In the genomic region with DNA sequence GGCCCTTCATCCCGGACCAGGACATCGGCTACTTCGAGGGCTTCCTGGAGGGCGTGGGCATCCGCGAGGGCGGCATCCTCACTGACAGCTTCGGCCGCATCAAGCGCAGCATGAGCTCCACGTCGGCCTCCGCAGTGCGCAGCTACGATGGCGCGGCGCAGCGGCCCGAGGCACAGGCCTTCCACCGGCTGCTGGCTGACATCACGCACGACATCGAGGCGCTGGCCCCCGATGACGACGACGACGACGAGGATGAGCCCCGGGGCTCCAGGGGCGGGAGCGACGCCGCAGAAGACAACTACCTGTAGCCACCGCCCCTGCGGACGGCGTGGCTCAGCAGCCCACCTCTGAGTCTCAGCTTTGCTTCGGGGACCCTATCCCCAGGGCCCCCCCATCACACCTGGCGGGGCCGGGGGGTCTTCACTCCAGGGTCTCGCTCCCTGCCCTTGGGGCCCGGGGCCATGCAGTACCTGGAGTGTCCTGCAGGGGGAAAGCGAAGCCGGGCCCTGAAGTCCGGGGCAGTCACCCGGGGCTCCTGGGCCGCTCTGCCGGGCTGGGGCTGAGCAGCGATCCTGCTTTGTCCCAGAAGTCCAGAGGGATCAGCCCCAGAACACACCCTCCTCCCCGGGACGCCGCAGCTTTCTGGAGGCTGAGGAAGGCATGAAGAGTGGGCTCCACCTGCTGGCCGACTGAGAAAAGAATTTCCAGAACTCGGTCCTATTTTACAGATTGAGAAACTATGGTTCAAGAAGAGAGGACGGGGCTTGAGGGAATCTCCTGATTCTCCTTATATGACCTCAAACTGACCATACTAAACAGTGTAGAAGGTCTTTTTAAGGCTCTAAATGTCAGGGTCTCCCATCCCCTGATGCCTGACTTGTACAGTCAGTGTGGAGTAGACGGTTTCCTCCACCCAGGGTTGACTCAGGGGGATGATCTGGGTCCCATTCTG, we compare ENCODE assay signal across 8 cellular contexts. TPM values are rescaled to one million over a fixed set of nuclear protein-coding genes. Genes with fewer than 3 reads are reported as not detected.
DNase-seq lines count a peak whose midpoint lies in the region; ATAC-seq, FAIRE-seq and TF ChIP-seq lines count a peak whose summit lies in the region.

No MANE protein-coding gene starts in this region.

- H3K27me3 ChIP-seq in HAP-1 (ENCODE audit: low read depth), result peaks cover 18% of the 10 kb centered on the region

- no peak for FAIRE-seq in kidney (lab: Jason Lieb, UNC)

- peak overlapping the region; percentile 8 for H3K4me3 ChIP-seq in HAP-1
- no peak overlapping the region for H3K4me3 ChIP-seq in kidney (ENCODE audit: low read length in 2 of 2)

- intact Hi-C loops in kidney (cut with DNase I), result no loop called here

- no peaks in the 10 kb centered on the region for H3K9me3 ChIP-seq in HAP-1
- H3K9me3 ChIP-seq in kidney (ENCODE audit: control insufficient read depth in 1 of 2, low read length in 2 of 2), result no peaks in the 10 kb centered on the region

- H3K9ac ChIP-seq in kidney (ENCODE audit: low read length in 2 of 2), result no peak overlapping the region

- TF ChIP-seq CTCF in AG09319 (IDR thresholded peaks at IDR 0.05; ENCODE audit: low read depth, low read length), result peak; percentile 74
- TF ChIP-seq CTCF in kidney (IDR thresholded peaks at IDR 0.05; ENCODE audit: borderline replicate concordance, extremely low read depth, insufficient read depth), result peak; percentile 60

- no peak for ATAC-seq in HG03565 (IDR thresholded peaks at IDR 0.05; ENCODE audit: unreplicated experiment)

- in situ Hi-C loops in HAP-1 (cut with MboI; ENCODE audit: low sequenced_read_pairs), result no loop called here

- H3K4me1 ChIP-seq in HAP-1 (peaks cover 3% of the 10 kb centered on the region), kidney (ENCODE audit: control insufficient read depth in 1 of 2, insufficient read depth in 1 of 2, low read depth in 1 of 2, low read length in 2 of 2) (peaks cover 4 to 9% of the 10 kb centered on the region in 2 donors)

- H3K27ac ChIP-seq in kidney (ENCODE audit: low read depth in 2 of 2, low read length in 2 of 2), result no peak overlapping the region

- DNase-seq in AG09319 (ENCODE audit: extremely low read depth, low read depth) (peak; percentile 68), HAP-1 (ENCODE audit: low spot score in 2 of 2) (peak; percentile 87 to 95), NCI-H446 (lab: John Stamatoyannopoulos, UW) (peak; percentile 71 to 82), cerebellar cortex (ENCODE audit: low spot score) (peak; percentile 94), kidney (peak; percentile 91)
- DNase-seq in activated CD4-positive, CD25-positive, alpha-beta regulatory T cell (lab: John Stamatoyannopoulos, UW), result peak in 3 of 4 experiments; percentile 17 to 43 (median 42)
- DNase-seq in stimulated activated CD4-positive, alpha-beta T cell treated with anti-CD3 and anti-CD28 coated beads, Interleukin-1b, Interleukin-23, amount 100 ng/mL, for 1 hour (ENCODE audit: low read depth in 2 of 2), result peak; percentile 5 to 39

- H3K36me3 ChIP-seq in HAP-1 (replicated peaks) (no peaks in the 10 kb centered on the region), kidney (ENCODE audit: control insufficient read depth in 1 of 2, insufficient read depth in 2 of 2, low read length in 2 of 2) (no peaks in the 10 kb centered on the region)

RNA-seq across cellular contexts. Expression of a gene that starts 20.8 kb away (rescaled TPM):
- 24.0 TPM for total RNA-seq in kidney
- 3.9 TPM for polyA plus RNA-seq in kidney (ENCODE audit: insufficient read depth, low read depth, low replicate concordance)

RNA-seq across cellular contexts. Expression of a gene that starts 21.0 kb away (rescaled TPM):
- total RNA-seq in kidney, result 13.8 TPM
- 9.9 TPM for polyA plus RNA-seq in kidney (ENCODE audit: insufficient read depth, low read depth, low replicate concordance)

Comparison
In these comparisons a context has a peak if more than half of its experiments do, and no peak if none do; other contexts are left out.
1. DNase-seq: peak in every context shown above with its lines; median percentile 94 in cerebellar cortex; 91 in HAP-1; 91 in kidney; 76 in NCI-H446; 68 in AG09319; 42 in activated CD4-positive, CD25-positive, alpha-beta regulatory T cell; 22 in stimulated activated CD4-positive, alpha-beta T cell treated with anti-CD3 and anti-CD28 coated beads, Interleukin-1b, Interleukin-23, amount 100 ng/mL, for 1 hour.